ENCODE assay signal across 32 cellular contexts in the genomic region with DNA sequence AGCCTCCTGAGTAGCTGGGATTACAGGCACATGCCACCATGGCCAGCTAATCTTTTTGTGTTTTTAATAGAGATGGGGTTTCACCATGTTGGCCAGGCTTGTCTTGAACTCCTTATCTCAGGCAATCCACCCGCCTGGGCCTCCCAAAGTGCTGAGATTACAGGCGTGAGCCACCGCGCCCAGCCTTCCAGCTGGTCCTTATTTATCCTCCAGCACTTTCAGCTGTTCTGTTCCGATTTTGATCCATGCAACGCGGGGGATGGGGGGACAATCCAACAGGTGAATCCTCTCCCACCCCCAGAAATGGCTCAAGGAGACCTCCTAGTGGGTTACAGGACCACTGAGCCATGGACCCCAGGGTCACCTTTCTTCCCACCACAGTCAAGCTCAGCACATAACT. TPM values are rescaled to one million over a fixed set of nuclear protein-coding genes. Genes with fewer than 3 reads are reported as not detected.
"Had no signal": no experiment of that assay in that cellular context is flagged by ENCODE, and none has a peak within 500 bp of the region (broad histone marks: within the 10 kb centered on the region; RNA-seq: fewer than 3 reads in every experiment).

No MANE protein-coding gene starts in this region.

- H3K27ac ChIP-seq: Peyer's patch, SJSA1 had no signal

- H3K9ac ChIP-seq: SK-N-SH had no signal

- FAIRE-seq: bronchial epithelial cell had no signal

- H3K4me3 ChIP-seq: MG63, Peyer's patch, SJSA1 had no signal

- H3K9me3 ChIP-seq: MG63, Peyer's patch, SJSA1, SK-N-SH had no signal

- H3K4me2 ChIP-seq: SK-N-SH had no signal

- H3K27me3 ChIP-seq: MG63, Peyer's patch, SJSA1 had no signal

- ATAC-seq: activated CD8-positive, alpha-beta memory T cell treated with anti-CD3 and anti-CD28 coated beads, Interleukin-2, amount 10 ng/mL, durations not matched to agents 7 days and 5 days; activated naive CD8-positive, alpha-beta T cell treated with anti-CD3 and anti-CD28 coated beads, Interleukin-2, amount 50 U/mL, for 24 hours; PC-3 had no signal

- H3K4me1 ChIP-seq: Peyer's patch, SJSA1 had no signal

- DNase-seq: activated CD4-positive, alpha-beta memory T cell treated with anti-CD3 and anti-CD28 coated beads, Interleukin-2, amount 10 ng/mL, durations not matched to agents 7 days and 5 days; activated CD4-positive, alpha-beta T cell treated with anti-CD3 and anti-CD28 coated beads for 1 hour; activated CD4-positive, alpha-beta T cell treated with anti-CD3 and anti-CD28 coated beads for 48 hours; activated CD4-positive, CD25-positive, alpha-beta regulatory T cell; activated CD8-positive, alpha-beta memory T cell treated with anti-CD3 and anti-CD28 coated beads for 24 hours; activated CD8-positive, alpha-beta memory T cell treated with anti-CD3 and anti-CD28 coated beads, Interleukin-2, amount 10 ng/mL, durations not matched to agents 7 days and 5 days; activated CD8-positive, alpha-beta memory T cell treated with anti-CD3 and anti-CD28 coated beads, Interleukin-2, amount 50 U/mL, for 48 hours; activated effector memory CD4-positive, alpha-beta T cell treated with Interleukin-2 at 50 U/mL for 16 hours; activated naive CD4-positive, alpha-beta T cell treated with anti-CD3 and anti-CD28 coated beads, Interleukin-2, amount 10 ng/mL, durations not matched to agents 7 days and 5 days; activated naive CD8-positive, alpha-beta T cell treated with anti-CD3 and anti-CD28 coated beads, Interleukin-2, amount 50 U/mL, for 24 hours; activated T-cell treated with anti-CD3 and anti-CD28 coated beads, Interleukin-2, amount 50 U/mL, for 48 hours; anterior cingulate cortex; caudate nucleus; cerebellar nuclear complex; MG63; NCI-H1048; NCI-H1105 treated with DMSO at 0.1 percent for 48 hours; NCI-H1436; NCI-H1694; NCI-H1930; NCI-H2081 treated with DMSO at 0.1 percent for 48 hours; NCI-H226; NCI-H446 treated with DMSO at 0.1 percent for 48 hours; NCI-H69; NK-92 treated with Interleukin-12 subunit alpha and Interleukin-12 subunit beta, amount 100 ng/mL, for 24 hours; PC-3; Peyer's patch; RPMI8226; SHP77 treated with DMSO at 0.1 percent for 48 hours; SK-N-SH had no signal

- H3K36me3 ChIP-seq: MG63, Peyer's patch, SJSA1 had no signal

RNA-seq across cellular contexts. Expression of gene CDKL3, which starts 59.4 kb away (rescaled TPM):
- total RNA-seq: PC-3, Peyer's patch had no signal
